In genomic region chr20:9015984-9016324, GRCh38 we compare ENCODE assay signal across 15 cellular contexts. TPM values are rescaled to one million over a fixed set of nuclear protein-coding genes. Genes with fewer than 3 reads are reported as not detected.
DNase-seq lines count a peak whose midpoint lies in the region; FAIRE-seq and TF ChIP-seq lines count a peak whose summit lies in the region.
"Had no signal": no experiment of that assay in that cellular context is flagged by ENCODE, and none has a peak within 500 bp of the region (broad histone marks: within the 10 kb centered on the region; RNA-seq: fewer than 3 reads in every experiment).

No MANE protein-coding gene starts in this region.

- no peak overlapping the region for H3K4ac ChIP-seq in H1 (replicated peaks; ENCODE audit: insufficient read length, low read depth, low read length)

- no peak overlapping the region for H4K5ac ChIP-seq in H1 (ENCODE audit: insufficient read length, low read depth, low read length)

- no peaks in the 10 kb centered on the region for H3K27me3 Mint-ChIP-seq in activated T-helper 1 cell treated with anti-CD3 and anti-CD28 coated beads, Interleukin-12 subunit alpha, Interleukin-12 subunit beta, Interleukin-2, Interleukin-4 antibody, amounts not matched to agents 30 ng/mL and 10 ng/mL and 1 ng/mL, durations not matched to agents 14 hours and 24 hours and 36 hours (ENCODE audit: insufficient read depth)
- no peaks in the 10 kb centered on the region for H3K27me3 Mint-ChIP-seq in activated CD4-positive, alpha-beta memory T cell treated with anti-CD3 and anti-CD28 coated beads, Interleukin-2, amount 10 ng/mL, durations not matched to agents 7 days and 5 days
- H3K27me3 Mint-ChIP-seq: activated naive CD8-positive, alpha-beta T cell; CD4-positive, alpha-beta memory T cell; naive thymus-derived CD4-positive, alpha-beta T cell had no signal

- H3K23ac ChIP-seq in H1 (ENCODE audit: insufficient read length): no peak overlapping the region

- H3K27ac Mint-ChIP-seq in activated T-helper 1 cell treated with anti-CD3 and anti-CD28 coated beads, Interleukin-12 subunit alpha, Interleukin-12 subunit beta, Interleukin-2, Interleukin-4 antibody, amounts not matched to agents 30 ng/mL and 10 ng/mL and 1 ng/mL, durations not matched to agents 14 hours and 24 hours and 36 hours: no peak overlapping the region
- H3K27ac Mint-ChIP-seq in activated CD4-positive, alpha-beta memory T cell treated with anti-CD3 and anti-CD28 coated beads, Interleukin-2, amount 10 ng/mL, durations not matched to agents 7 days and 5 days: no peak overlapping the region
- H3K27ac Mint-ChIP-seq: activated naive CD8-positive, alpha-beta T cell; CD4-positive, alpha-beta memory T cell; naive thymus-derived CD4-positive, alpha-beta T cell had no signal

- H2AK5ac ChIP-seq in H1 (ENCODE audit: low read depth, low read length): no peak overlapping the region; the same call in 1 of the 2 replicates

- POLR2A ChIA-PET in H1 (lab: Charles Lee; ENCODE audit: partially characterized antibody): no interaction called here
- POLR2A ChIA-PET in activated CD4-positive, alpha-beta memory T cell treated with anti-CD3 and anti-CD28 coated beads, Interleukin-2, amount 10 ng/mL, durations not matched to agents 7 days and 5 days (lab: Charles Lee): no interaction called here

- H3K9me3 Mint-ChIP-seq in activated T-helper 1 cell treated with anti-CD3 and anti-CD28 coated beads, Interleukin-12 subunit alpha, Interleukin-12 subunit beta, Interleukin-2, Interleukin-4 antibody, amounts not matched to agents 30 ng/mL and 10 ng/mL and 1 ng/mL, durations not matched to agents 14 hours and 24 hours and 36 hours: no peaks in the 10 kb centered on the region
- H3K9me3 Mint-ChIP-seq in activated CD4-positive, alpha-beta memory T cell treated with anti-CD3 and anti-CD28 coated beads, Interleukin-2, amount 10 ng/mL, durations not matched to agents 7 days and 5 days: no peaks in the 10 kb centered on the region

- H3K36me3 Mint-ChIP-seq in activated T-helper 1 cell treated with anti-CD3 and anti-CD28 coated beads, Interleukin-12 subunit alpha, Interleukin-12 subunit beta, Interleukin-2, Interleukin-4 antibody, amounts not matched to agents 30 ng/mL and 10 ng/mL and 1 ng/mL, durations not matched to agents 14 hours and 24 hours and 36 hours (ENCODE audit: low read depth): no peaks in the 10 kb centered on the region
- no peaks in the 10 kb centered on the region for H3K36me3 Mint-ChIP-seq in activated CD4-positive, alpha-beta memory T cell treated with anti-CD3 and anti-CD28 coated beads, Interleukin-2, amount 10 ng/mL, durations not matched to agents 7 days and 5 days (ENCODE audit: low read depth)
- H3K36me3 Mint-ChIP-seq: activated naive CD8-positive, alpha-beta T cell; CD4-positive, alpha-beta memory T cell; naive thymus-derived CD4-positive, alpha-beta T cell had no signal

- H3K18ac ChIP-seq in H1 (ENCODE audit: extremely low read depth, low read length): no peak overlapping the region

- H3K4me1 ChIP-seq in H1 (replicated peaks in 1 of 4; ENCODE audit: control insufficient read depth in 3 of 4, insufficient read depth in 4 of 4, low read length in 3 of 4): peaks cover 0 to 9% (median under 1%) of the 10 kb centered on the region in 4 experiments; a peak in 2 of 7 replicates

- H4K20me1 ChIP-seq in H1 (replicated peaks in 1 of 2; ENCODE audit: control insufficient read depth in 1 of 2, insufficient read depth in 2 of 2, low read length in 2 of 2): no peaks in the 10 kb centered on the region

- no peak overlapping the region for H2BK15ac ChIP-seq in H1 (ENCODE audit: low read length)

- H3K14ac ChIP-seq in H1 (ENCODE audit: insufficient read length): no peak overlapping the region

- no peaks in the 10 kb centered on the region for H3K9me3 ChIP-seq in MG63
- no peaks in the 10 kb centered on the region for H3K9me3 ChIP-seq in H1 (ENCODE audit: insufficient read depth in 2 of 2, low read depth in 1 of 2, low read length in 1 of 2)

- H3K23me2 ChIP-seq in H1 (ENCODE audit: low read depth, low read length): no peaks in the 10 kb centered on the region

- H2AFZ ChIP-seq in H1 (ENCODE audit: low read length): no peak overlapping the region

- no peaks in the 10 kb centered on the region for H3K79me2 ChIP-seq in H1 (ENCODE audit: control insufficient read depth in 1 of 2, insufficient read depth in 2 of 2, low read length in 2 of 2)

- H3K4me1 Mint-ChIP-seq in activated T-helper 1 cell treated with anti-CD3 and anti-CD28 coated beads, Interleukin-12 subunit alpha, Interleukin-12 subunit beta, Interleukin-2, Interleukin-4 antibody, amounts not matched to agents 30 ng/mL and 10 ng/mL and 1 ng/mL, durations not matched to agents 14 hours and 24 hours and 36 hours (ENCODE audit: low read depth): no peaks in the 10 kb centered on the region
- no peaks in the 10 kb centered on the region for H3K4me1 Mint-ChIP-seq in activated CD4-positive, alpha-beta memory T cell treated with anti-CD3 and anti-CD28 coated beads, Interleukin-2, amount 10 ng/mL, durations not matched to agents 7 days and 5 days
- H3K4me1 Mint-ChIP-seq: CD4-positive, alpha-beta memory T cell; naive thymus-derived CD4-positive, alpha-beta T cell had no signal

- H3K27ac ChIP-seq in H1 (ENCODE audit: low read depth, low read length): peak overlapping the region; percentile 41; the same call in 1 of the 2 replicates
- H3K27ac ChIP-seq: coronary artery had no signal

- peak overlapping the region; percentile 37 for H2BK5ac ChIP-seq in H1 (ENCODE audit: low read depth, low read length)

- H3K4me3 Mint-ChIP-seq in activated T-helper 1 cell treated with anti-CD3 and anti-CD28 coated beads, Interleukin-12 subunit alpha, Interleukin-12 subunit beta, Interleukin-2, Interleukin-4 antibody, amounts not matched to agents 30 ng/mL and 10 ng/mL and 1 ng/mL, durations not matched to agents 14 hours and 24 hours and 36 hours: no peak overlapping the region
- H3K4me3 Mint-ChIP-seq in activated CD4-positive, alpha-beta memory T cell treated with anti-CD3 and anti-CD28 coated beads, Interleukin-2, amount 10 ng/mL, durations not matched to agents 7 days and 5 days: no peak overlapping the region
- H3K4me3 Mint-ChIP-seq: activated naive CD8-positive, alpha-beta T cell; CD4-positive, alpha-beta memory T cell; naive thymus-derived CD4-positive, alpha-beta T cell had no signal

- H2BK20ac ChIP-seq in H1 (ENCODE audit: low read length): no peak overlapping the region

- no peak overlapping the region; the same call in 1 of the 2 replicates for H2BK12ac ChIP-seq in H1 (ENCODE audit: low read depth, low read length)

- H4K91ac ChIP-seq in H1 (replicated peaks; ENCODE audit: insufficient read length, low read length): no peak overlapping the region

- 100% methylated on average over 1 of the region's 1 CpG; no CpG with 5 or more reads in 1 of the 2 experiments for whole genome bisulfite sequencing in H1 (ENCODE audit: extremely low coverage in 1 of 2, insufficient coverage in 1 of 2, insufficient read length in 1 of 2, insufficient replicate concordance in 2 of 2, low coverage in 1 of 2, low lambda C conversion rate in 2 of 2, missing lambda C conversion rate in 1 of 2), 2 experiments

- FAIRE-seq in H1 (lab: Jason Lieb, UNC): peak; percentile 45
- FAIRE-seq: kidney had no signal

- H3K36me3 ChIP-seq in MG63 (no peaks in the 10 kb centered on the region), H1 (ENCODE audit: control insufficient read depth in 2 of 4, insufficient read depth in 4 of 4, low read length in 3 of 4) (no peaks in the 10 kb centered on the region)

- H3K79me1 ChIP-seq in H1 (ENCODE audit: low read depth, low read length): no peaks in the 10 kb centered on the region

- no peaks in the 10 kb centered on the region for H3K27me3 ChIP-seq in MG63
- H3K27me3 ChIP-seq in H1 (replicated peaks in 1 of 4; ENCODE audit: control insufficient read depth in 3 of 4, extremely low read depth in 1 of 4, insufficient read depth in 3 of 4, low read length in 3 of 4): peaks cover 0 to 1% (median 0%) of the 10 kb centered on the region in 4 experiments; a peak in 1 of 7 replicates

- H2BK120ac ChIP-seq in H1 (replicated peaks; ENCODE audit: low read depth, low read length): no peak overlapping the region

- no peak for TF ChIP-seq EP300 in H1 (IDR thresholded peaks at IDR 0.05; ENCODE audit: borderline replicate concordance in 1 of 2, low read depth in 2 of 2, low read length in 2 of 2)

- H3K4me2 ChIP-seq in H1 (ENCODE audit: insufficient read depth in 1 of 2, low read depth in 2 of 2, low read length in 2 of 2): no peak overlapping the region

- H3K56ac ChIP-seq in H1 (replicated peaks; ENCODE audit: insufficient read length, low read depth, low read length): no peak overlapping the region

- H4K8ac ChIP-seq in H1 (ENCODE audit: extremely low read depth, insufficient read depth, low read length): no peak overlapping the region

- H3K4me3 ChIP-seq in MG63 (no peak overlapping the region), H1 (ENCODE audit: extremely low read depth in 1 of 4, insufficient read depth in 2 of 4, low read depth in 3 of 4, low read length in 4 of 4) (no peak overlapping the region)
- H3K4me3 ChIP-seq: coronary artery had no signal

- intact Hi-C loops in activated T-helper 1 cell treated with anti-CD3 and anti-CD28 coated beads, Interleukin-12 subunit alpha, Interleukin-12 subunit beta, Interleukin-2, Interleukin-4 antibody, amounts not matched to agents 30 ng/mL and 10 ng/mL and 1 ng/mL, durations not matched to agents 14 hours and 24 hours and 36 hours (cut with micrococcal nuclease): no loop called here

- CTCF ChIA-PET in H1 (lab: Charles Lee; ENCODE audit: partially characterized antibody): no interaction called here
- CTCF ChIA-PET in activated CD4-positive, alpha-beta memory T cell treated with anti-CD3 and anti-CD28 coated beads, Interleukin-2, amount 10 ng/mL, durations not matched to agents 7 days and 5 days (lab: Charles Lee): no interaction called here

- no peak overlapping the region; a peak in 1 of 7 replicates for H3K9ac ChIP-seq in H1 (replicated peaks in 1 of 4; ENCODE audit: extremely low read depth in 1 of 4, low read depth in 3 of 4, low read length in 3 of 4)

- no peak for TF ChIP-seq RAD21 in H1 (IDR thresholded peaks at IDR 0.05 in 1 of 2, conservative IDR thresholded peaks at IDR 0.05 in 1 of 2; ENCODE audit: low read depth in 2 of 2, low read length in 2 of 2)

- DNase-seq in EH (ENCODE audit: low read depth) (peak; percentile 76), MG63 (peak; percentile 49), H1 (ENCODE audit: low read depth in 1 of 2, low spot score in 2 of 2) (no peak), myocyte (ENCODE audit: low read depth) (peak; percentile 57)
- DNase-seq in activated CD4-positive, alpha-beta T cell treated with anti-CD3 and anti-CD28 coated beads, Interleukin-2, amount 50 U/mL, for 48 hours: no peak
- no peak for DNase-seq in activated T-helper 1 cell treated with anti-CD3 and anti-CD28 coated beads, Interleukin-12 subunit alpha, Interleukin-12 subunit beta, Interleukin-2, Interleukin-4 antibody, amounts not matched to agents 30 ng/mL and 10 ng/mL and 1 ng/mL, durations not matched to agents 14 hours and 24 hours and 36 hours (ENCODE audit: low spot score)
- DNase-seq in activated CD4-positive, CD25-positive, alpha-beta regulatory T cell treated with anti-CD3 and anti-CD28 coated beads, Interleukin-2, amount 50 U/mL, for 72 hours: no peak
- no peak for DNase-seq in activated CD4-positive, alpha-beta memory T cell treated with anti-CD3 and anti-CD28 coated beads, Interleukin-2, amount 10 ng/mL, durations not matched to agents 7 days and 5 days
- DNase-seq: activated CD8-positive, alpha-beta memory T cell treated with anti-CD3 and anti-CD28 coated beads, Interleukin-2, amount 50 U/mL, for 48 hours; CD4-positive, alpha-beta memory T cell; foreskin melanocyte; kidney; naive thymus-derived CD4-positive, alpha-beta T cell had no signal

- no peak for TF ChIP-seq POLR2A in H1 (IDR thresholded peaks at IDR 0.05; ENCODE audit: control extremely low read depth in 1 of 2, low read depth in 2 of 2, low read length in 2 of 2)

- TF ChIP-seq CTCF in H1 (IDR thresholded peaks at IDR 0.05; ENCODE audit: control extremely low read depth in 1 of 3, insufficient read depth in 1 of 3, low read depth in 1 of 3, low read length in 3 of 3): no peak

RNA-seq across cellular contexts. Expression of gene PLCB4, which starts 52.9 kb away (rescaled TPM):
- 0.07 and 0.12 TPM in 2 replicates for total RNA-seq in MG63 (2014; rRNA removed; shearing (Covaris generic); ENCODE audit: low replicate concordance)
- 13.8 and 14.1 TPM in 2 replicates for total RNA-seq in H1 (2021; fragmentation: NEBNext Ultra II Directional; extraction: Animal tissue kit (Norgen Biotek cat#: 25700))
- 2.6 and 3.2 TPM in 2 replicates for polyA plus RNA-seq in H1 (2011; rRNA removed)
- 4.6 TPM for polyA plus RNA-seq in H1 (2011; cell fraction: cytosol; rRNA removed)
- polyA plus RNA-seq in H1 (2011; cell fraction: nucleus; rRNA removed): 5.9 TPM
- 6.1 to 9.0 TPM (median 7.6 TPM) in 4 replicates for polyA plus RNA-seq in H1 (2012, experiment 1 of 2)
- 0.22 TPM for polyA plus RNA-seq in H1 (2012, experiment 2 of 2)
- 4.9 TPM for polyA plus RNA-seq in H1 (2013, experiment 1 of 2)
- polyA plus RNA-seq in H1 (2013, experiment 2 of 2): 4.9 TPM
- polyA minus RNA-seq in H1 (2011; rRNA and poly(A)+ RNA removed): 18.3 and 18.4 TPM in 2 replicates
- polyA minus RNA-seq in H1 (2011; cell fraction: cytosol; rRNA and poly(A)+ RNA removed): 6.3 TPM
- polyA minus RNA-seq in H1 (2011; cell fraction: nucleus; rRNA and poly(A)+ RNA removed): 38.7 TPM
- 1.2 and 5.3 TPM in 2 replicates for total RNA-seq in myocyte
- 7.6 TPM for polyA plus RNA-seq in myocyte (2012)
- total RNA-seq in activated T-helper 1 cell treated with anti-CD3 and anti-CD28 coated beads, Interleukin-12 subunit alpha, Interleukin-12 subunit beta, Interleukin-2, Interleukin-4 antibody, amounts not matched to agents 30 ng/mL and 10 ng/mL and 1 ng/mL, durations not matched to agents 14 hours and 24 hours and 36 hours: not detected in 2 replicates
- total RNA-seq in activated CD4-positive, alpha-beta memory T cell treated with anti-CD3 and anti-CD28 coated beads, Interleukin-2, amount 10 ng/mL, durations not matched to agents 7 days and 5 days: not detected
- total RNA-seq: CD4-positive, alpha-beta memory T cell had no signal
- polyA plus RNA-seq: CD4-positive, alpha-beta memory T cell had no signal

Comparison
In these comparisons a context has a peak if more than half of its experiments do, and no peak if none do; other contexts are left out.
1. DNase-seq: peak in EH (single experiment), MG63 (single experiment) and myocyte (single experiment); none in H1 (0 of 2), activated CD4-positive, alpha-beta T cell treated with anti-CD3 and anti-CD28 coated beads, Interleukin-2, amount 50 U/mL, for 48 hours (0 of 2), activated T-helper 1 cell treated with anti-CD3 and anti-CD28 coated beads, Interleukin-12 subunit alpha, Interleukin-12 subunit beta, Interleukin-2, Interleukin-4 antibody, amounts not matched to agents 30 ng/mL and 10 ng/mL and 1 ng/mL, durations not matched to agents 14 hours and 24 hours and 36 hours (single experiment), activated CD4-positive, CD25-positive, alpha-beta regulatory T cell treated with anti-CD3 and anti-CD28 coated beads, Interleukin-2, amount 50 U/mL, for 72 hours (single experiment) and activated CD4-positive, alpha-beta memory T cell treated with anti-CD3 and anti-CD28 coated beads, Interleukin-2, amount 10 ng/mL, durations not matched to agents 7 days and 5 days (single experiment).